In the genomic region with DNA sequence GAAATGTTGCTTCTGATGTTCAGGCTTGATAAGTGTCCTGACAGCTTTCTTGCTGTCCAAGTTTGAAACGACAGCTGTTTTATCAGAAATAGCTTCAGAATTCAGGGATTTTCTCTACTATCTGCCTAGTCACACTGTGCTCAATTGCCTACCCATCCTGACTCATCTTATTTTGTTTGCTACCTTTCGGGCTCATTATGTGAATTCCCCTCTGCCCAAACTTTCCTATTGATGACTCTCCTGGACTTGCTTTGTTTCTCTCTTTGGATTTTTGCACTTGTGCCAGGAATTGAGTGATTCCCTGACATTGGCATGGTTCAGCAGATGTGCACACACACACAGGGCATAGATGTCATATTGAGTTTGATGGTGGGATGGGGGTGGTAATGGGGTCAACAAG, we compare ENCODE assay signal across 17 cellular contexts.
"Had no signal": no experiment of that assay in that cellular context is flagged by ENCODE, and none has a peak within 500 bp of the region (broad histone marks: within the 10 kb centered on the region; RNA-seq: fewer than 3 reads in every experiment).

No MANE protein-coding gene starts in this region.

- H3K27me3 ChIP-seq: esophagus muscularis mucosa, upper lobe of right lung had no signal

- H3K9me3 ChIP-seq: esophagus muscularis mucosa, thoracic aorta, upper lobe of right lung had no signal

- H3K27ac ChIP-seq: esophagus muscularis mucosa, thoracic aorta, upper lobe of right lung had no signal

- H3K36me3 ChIP-seq: esophagus muscularis mucosa, thoracic aorta, upper lobe of right lung had no signal

- H3K27ac Mint-ChIP-seq: activated CD4-positive, alpha-beta T cell treated with anti-CD3 and anti-CD28 coated beads, Interleukin-2, amount 10 ng/mL, durations not matched to agents 24 days and 14 days; activated CD8-positive, alpha-beta T cell treated with anti-CD3 and anti-CD28 coated beads for 36 hours; activated naive CD8-positive, alpha-beta T cell treated with anti-CD3 and anti-CD28 coated beads, Interleukin-2, amount 10 ng/mL, durations not matched to agents 7 days and 5 days; activated T-helper 2 cell treated with anti-CD3 and anti-CD28 coated beads, Interferon-gamma antibody, Interleukin-2, Interleukin-4, amounts not matched to agents 10 μg/mL and 5 μg/mL and 100 μg/mL, durations not matched to agents 14 hours and 24 hours and 36 hours; natural killer cell; stimulated activated memory B cell treated with anti-CD40 and anti-IgM and Interleukin-4, amounts not matched to agents 10 μg/mL and 1 μg/mL and 100 μg/mL, for 72 hours had no signal

- DNase-seq: activated CD4-positive, alpha-beta T cell treated with anti-CD3 and anti-CD28 coated beads, Interleukin-2, amount 10 ng/mL, durations not matched to agents 24 days and 14 days; activated CD8-positive, alpha-beta T cell treated with anti-CD3 and anti-CD28 coated beads for 36 hours; activated naive CD4-positive, alpha-beta T cell treated with Interleukin-2 at 50 U/mL for 16 hours; activated naive CD8-positive, alpha-beta T cell treated with anti-CD3 and anti-CD28 coated beads, Interleukin-2, amount 10 ng/mL, durations not matched to agents 7 days and 5 days; activated T-cell treated with anti-CD3 and anti-CD28 coated beads, Interleukin-2, amount 50 U/mL, for 1 hour; cortex of kidney; left cardiac atrium; natural killer cell; stimulated activated CD4-positive, alpha-beta T cell treated with anti-CD3 and anti-CD28 coated beads, Interleukin-4, amount 100 ng/mL, for 24 hours; T1000; upper lobe of right lung had no signal

- H3K4me1 ChIP-seq: esophagus muscularis mucosa, upper lobe of right lung had no signal

- H3K4me1 Mint-ChIP-seq: activated CD4-positive, alpha-beta T cell treated with anti-CD3 and anti-CD28 coated beads, Interleukin-2, amount 10 ng/mL, durations not matched to agents 24 days and 14 days; activated naive CD8-positive, alpha-beta T cell treated with anti-CD3 and anti-CD28 coated beads, Interleukin-2, amount 10 ng/mL, durations not matched to agents 7 days and 5 days; natural killer cell; stimulated activated memory B cell treated with anti-CD40 and anti-IgM and Interleukin-4, amounts not matched to agents 10 μg/mL and 1 μg/mL and 100 μg/mL, for 72 hours had no signal

- H3K4me3 Mint-ChIP-seq: activated CD4-positive, alpha-beta T cell treated with anti-CD3 and anti-CD28 coated beads, Interleukin-2, amount 10 ng/mL, durations not matched to agents 24 days and 14 days; activated CD8-positive, alpha-beta T cell treated with anti-CD3 and anti-CD28 coated beads for 36 hours; activated naive CD8-positive, alpha-beta T cell treated with anti-CD3 and anti-CD28 coated beads, Interleukin-2, amount 10 ng/mL, durations not matched to agents 7 days and 5 days; natural killer cell; stimulated activated memory B cell treated with anti-CD40 and anti-IgM and Interleukin-4, amounts not matched to agents 10 μg/mL and 1 μg/mL and 100 μg/mL, for 72 hours had no signal

- H3K9me3 Mint-ChIP-seq: brain had no signal

- H3K36me3 Mint-ChIP-seq: activated naive CD8-positive, alpha-beta T cell treated with anti-CD3 and anti-CD28 coated beads, Interleukin-2, amount 10 ng/mL, durations not matched to agents 7 days and 5 days; brain; natural killer cell; stimulated activated memory B cell treated with anti-CD40 and anti-IgM and Interleukin-4, amounts not matched to agents 10 μg/mL and 1 μg/mL and 100 μg/mL, for 72 hours had no signal

- H3K27me3 Mint-ChIP-seq: activated CD4-positive, alpha-beta T cell treated with anti-CD3 and anti-CD28 coated beads, Interleukin-2, amount 10 ng/mL, durations not matched to agents 24 days and 14 days; activated CD8-positive, alpha-beta T cell treated with anti-CD3 and anti-CD28 coated beads for 36 hours; activated naive CD8-positive, alpha-beta T cell treated with anti-CD3 and anti-CD28 coated beads, Interleukin-2, amount 10 ng/mL, durations not matched to agents 7 days and 5 days; brain; stimulated activated memory B cell treated with anti-CD40 and anti-IgM and Interleukin-4, amounts not matched to agents 10 μg/mL and 1 μg/mL and 100 μg/mL, for 72 hours had no signal

- ATAC-seq: activated CD8-positive, alpha-beta T cell treated with anti-CD3 and anti-CD28 coated beads for 36 hours; left cardiac atrium; natural killer cell; sciatic nerve; stimulated activated memory B cell treated with anti-CD40 and anti-IgM and Interleukin-4, amounts not matched to agents 10 μg/mL and 1 μg/mL and 100 μg/mL, for 72 hours; upper lobe of right lung had no signal

- H3K4me3 ChIP-seq: esophagus muscularis mucosa, thoracic aorta, upper lobe of right lung had no signal
